26 cellular contexts compared by ENCODE assay signal in the genomic region with DNA sequence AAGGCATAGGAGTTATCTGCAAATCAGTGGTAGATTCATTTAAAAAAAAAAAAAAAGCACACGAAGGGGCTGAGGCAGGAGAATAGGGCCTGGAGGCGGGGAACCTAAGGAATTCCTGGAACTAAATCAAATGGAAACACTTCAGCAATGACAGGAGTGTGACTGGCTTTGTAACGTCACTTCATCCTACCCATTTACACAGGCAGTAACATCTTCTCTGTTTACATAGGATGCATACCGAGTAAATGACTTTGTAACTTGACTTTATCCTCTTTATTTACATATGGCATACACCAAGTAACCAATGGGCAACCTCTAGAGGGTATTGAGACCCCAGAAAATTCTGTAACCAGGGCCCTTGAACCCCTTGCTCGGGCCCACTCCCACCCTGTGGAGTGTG. TPM values are rescaled to one million over a fixed set of nuclear protein-coding genes. Genes with fewer than 3 reads are reported as not detected.
DNase-seq lines count a peak whose midpoint lies in the region; ATAC-seq and TF ChIP-seq lines count a peak whose summit lies in the region.
"Had no signal": no experiment of that assay in that cellular context is flagged by ENCODE, and none has a peak within 500 bp of the region (broad histone marks: within the 10 kb centered on the region; RNA-seq: fewer than 3 reads in every experiment).

No MANE protein-coding gene starts in this region.

- POLR2A ChIA-PET in PC-3 (lab: Charles Lee; ENCODE audit: unreplicated experiment) = no interaction called here

- no peak overlapping the region for H2AFZ ChIP-seq in PC-3 (ENCODE audit: low read length)
- H2AFZ ChIP-seq: GM23248, PC-9 had no signal

- H3K27ac Mint-ChIP-seq in central memory CD8-positive, alpha-beta T cell (ENCODE audit: low read depth) = peak overlapping the region; percentile 88
- H3K27ac Mint-ChIP-seq: CD4-positive, alpha-beta T cell had no signal

- H3K9ac ChIP-seq in PC-3 (ENCODE audit: low read length) = no peak overlapping the region
- H3K9ac ChIP-seq: BLaER1 treated with 17β-estradiol and CSF1 and Interleukin-3, amounts not matched to agents 10 nM and 100 nM; GM23248 had no signal

- H3K9me3 ChIP-seq in PC-3 (ENCODE audit: low read length) (no peaks in the 10 kb centered on the region), stomach (peaks cover 0 to 8% (median 2%) of the 10 kb centered on the region in 4 donors)
- no peaks in the 10 kb centered on the region for H3K9me3 ChIP-seq in effector memory CD4-positive, alpha-beta T cell (ENCODE audit: control insufficient read depth, low read length)
- H3K9me3 ChIP-seq: A549, MG63 had no signal

- H3K79me2 ChIP-seq in PC-3 (ENCODE audit: low read length) = no peaks in the 10 kb centered on the region

- H3K9me3 Mint-ChIP-seq in central memory CD8-positive, alpha-beta T cell = no peaks in the 10 kb centered on the region
- H3K9me3 Mint-ChIP-seq: CD4-positive, alpha-beta T cell had no signal

- H3K4me1 ChIP-seq in PC-3 (ENCODE audit: insufficient read depth, low read length) = no peaks in the 10 kb centered on the region
- H3K4me1 ChIP-seq in effector memory CD4-positive, alpha-beta T cell (ENCODE audit: control insufficient read depth, insufficient read depth, low read length, poor library complexity, severe bottlenecking) = no peaks in the 10 kb centered on the region
- peaks cover 0 to 3% (median 0%) of the 10 kb centered on the region in 4 donors for H3K4me1 ChIP-seq in stomach
- H3K4me1 ChIP-seq: A549 had no signal

- no peak for TF ChIP-seq EP300 in stomach (IDR thresholded peaks at IDR 0.05)

- peaks cover 3% of the 10 kb centered on the region for H3K36me3 Mint-ChIP-seq in central memory CD8-positive, alpha-beta T cell (ENCODE audit: insufficient read depth)

- H3K4me3 ChIP-seq in PC-3 (ENCODE audit: low read length) (no peak overlapping the region), stomach (no peak overlapping the region)
- H3K4me3 ChIP-seq in effector memory CD4-positive, alpha-beta T cell (ENCODE audit: insufficient read depth, low read depth, low read length, poor library complexity, severe bottlenecking) = no peak overlapping the region
- H3K4me3 ChIP-seq: A549; BLaER1 treated with 17β-estradiol and CSF1 and Interleukin-3, amounts not matched to agents 10 nM and 100 nM; GM23248; MG63; PC-9 had no signal

- intact Hi-C loops in PC-3 (cut with micrococcal nuclease) (no loop called here), stomach (cut with DNase I; ENCODE audit: low total_unique reads) (no loop called here)

- no peaks in the 10 kb centered on the region for H3K9me2 ChIP-seq in PC-3 (replicated peaks; ENCODE audit: low read length)

- DNase-seq in ELR (ENCODE audit: low read depth) = peak; percentile 36
- peak; percentile 75 for DNase-seq in PC-3
- DNase-seq in central memory CD8-positive, alpha-beta T cell (ENCODE audit: low spot score in 2 of 2) = no peak
- DNase-seq in effector memory CD4-positive, alpha-beta T cell = no peak
- DNase-seq in stomach = no peak
- DNase-seq in anterior cingulate cortex (lab: John Stamatoyannopoulos, UW) = no peak
- no peak for DNase-seq in stimulated activated CD4-positive, alpha-beta T cell treated with anti-CD3 and anti-CD28 coated beads, Interleukin-12 subunit alpha, Interleukin-12 subunit beta, amount 100 ng/mL, for 4 hours
- DNase-seq: AML-193; CD4-positive, alpha-beta T cell; GM23248; H7; KBM-7; MG63; NCI-H1105 treated with DMSO at 0.1 percent for 48 hours; NCI-H146; NCI-H2029; NCI-H446; NCI-H524 treated with DMSO at 0.1 percent for 48 hours; NCI-H774; NK-92 treated with Interleukin-12 subunit alpha and Interleukin-12 subunit beta, amount 100 ng/mL, for 24 hours; SHP77 had no signal

- TF ChIP-seq POLR2A in stomach (IDR thresholded peaks at IDR 0.05) = no peak

- no peaks in the 10 kb centered on the region for H4K20me1 ChIP-seq in PC-3 (ENCODE audit: low read length)
- H4K20me1 ChIP-seq: BLaER1 treated with 17β-estradiol and CSF1 and Interleukin-3, amounts not matched to agents 10 nM and 100 nM had no signal

- H3K4me1 Mint-ChIP-seq in central memory CD8-positive, alpha-beta T cell = peaks cover 59% of the 10 kb centered on the region

- no peaks in the 10 kb centered on the region for H3F3A ChIP-seq in PC-3 (ENCODE audit: low read length, unreplicated experiment)

- ATAC-seq in PC-3 = no peak
- ATAC-seq in central memory CD8-positive, alpha-beta T cell (replicated peaks; ENCODE audit: extremely low read depth, poor library complexity, severe bottlenecking) = no peak
- ATAC-seq: A549 had no signal

- 65 to 79% (median 70%) methylated on average over 5 of the region's 5 CpGs for WGBS in stomach, 5 donors

- H3K4me2 ChIP-seq in PC-3 (ENCODE audit: low read length) = peak overlapping the region; percentile 46; the same call in 1 of the 2 replicates
- H3K4me2 ChIP-seq: A549, PC-9 had no signal

- H3K36me3 ChIP-seq in PC-3 (ENCODE audit: low read depth, low read length) = no peaks in the 10 kb centered on the region
- no peaks in the 10 kb centered on the region for H3K36me3 ChIP-seq in effector memory CD4-positive, alpha-beta T cell (ENCODE audit: control insufficient read depth, insufficient read depth, low read length)
- H3K36me3 ChIP-seq in stomach = no peaks in the 10 kb centered on the region
- H3K36me3 ChIP-seq: MG63 had no signal

- BruUV-seq in PC-3 (replicated peaks; lab: Mats Ljungman, UMichigan) = no TSS peak

- peak overlapping the region; percentile 67 for H3K4me3 Mint-ChIP-seq in central memory CD8-positive, alpha-beta T cell
- H3K4me3 Mint-ChIP-seq: CD4-positive, alpha-beta T cell had no signal

- H3K27me3 ChIP-seq in PC-3 (ENCODE audit: low read length) (no peaks in the 10 kb centered on the region), stomach (no peaks in the 10 kb centered on the region)
- no peaks in the 10 kb centered on the region for H3K27me3 ChIP-seq in effector memory CD4-positive, alpha-beta T cell (replicated peaks; ENCODE audit: control insufficient read depth, insufficient read depth, low read length, poor library complexity, severe bottlenecking)
- H3K27me3 ChIP-seq: BLaER1 treated with 17β-estradiol and CSF1 and Interleukin-3, amounts not matched to agents 10 nM and 100 nM; MG63 had no signal

- H3K27me3 Mint-ChIP-seq in central memory CD8-positive, alpha-beta T cell = no peaks in the 10 kb centered on the region

- no peak for TF ChIP-seq CTCF in PC-3 (conservative IDR thresholded peaks at IDR 0.05; ENCODE audit: low read depth, low read length)
- no peak for TF ChIP-seq CTCF in stomach (IDR thresholded peaks at IDR 0.05)

- CTCF ChIA-PET in PC-3 (lab: Charles Lee) = no interaction called here

- H3K27ac ChIP-seq in PC-3 (ENCODE audit: low read length) (no peak overlapping the region), stomach (no peak overlapping the region)
- no peak overlapping the region for H3K27ac ChIP-seq in effector memory CD4-positive, alpha-beta T cell (ENCODE audit: insufficient read depth, low read length, poor library complexity, severe bottlenecking)
- H3K27ac ChIP-seq: A549; BLaER1 treated with 17β-estradiol and CSF1 and Interleukin-3, amounts not matched to agents 10 nM and 100 nM; GM23248; PC-9; RWPE1 had no signal

RNA-seq across cellular contexts. Expression of gene IYD, which starts 56.4 kb away (rescaled TPM):
- total RNA-seq in PC-3 (2014; rRNA removed) (0.04 TPM in 1 of 2 replicates, not detected in the other), stomach (1 to 10 TPM in 2 of 5 donors, under 1 TPM in 2, not detected in 1; 0.45 to 3.5 (median 1.1) TPM)
- polyA plus RNA-seq in stomach = under 1 TPM; 0.46 to 0.75 (median 0.68) TPM
- total RNA-seq: CD4-positive, alpha-beta T cell; GM23248; H7; PC-9; SK-MEL-5 had no signal
- polyA plus RNA-seq: GM23248 had no signal

Comparison
In these comparisons a context has a peak if more than half of its experiments do, and no peak if none do; other contexts are left out.
1. DNase-seq: peak in ELR (single experiment) and PC-3 (single experiment); none in central memory CD8-positive, alpha-beta T cell (0 of 2), effector memory CD4-positive, alpha-beta T cell (0 of 3), stomach (single experiment), anterior cingulate cortex (0 of 58) and stimulated activated CD4-positive, alpha-beta T cell treated with anti-CD3 and anti-CD28 coated beads, Interleukin-12 subunit alpha, Interleukin-12 subunit beta, amount 100 ng/mL, for 4 hours (single experiment).